33 cellular contexts compared by ENCODE assay signal in the genomic region with DNA sequence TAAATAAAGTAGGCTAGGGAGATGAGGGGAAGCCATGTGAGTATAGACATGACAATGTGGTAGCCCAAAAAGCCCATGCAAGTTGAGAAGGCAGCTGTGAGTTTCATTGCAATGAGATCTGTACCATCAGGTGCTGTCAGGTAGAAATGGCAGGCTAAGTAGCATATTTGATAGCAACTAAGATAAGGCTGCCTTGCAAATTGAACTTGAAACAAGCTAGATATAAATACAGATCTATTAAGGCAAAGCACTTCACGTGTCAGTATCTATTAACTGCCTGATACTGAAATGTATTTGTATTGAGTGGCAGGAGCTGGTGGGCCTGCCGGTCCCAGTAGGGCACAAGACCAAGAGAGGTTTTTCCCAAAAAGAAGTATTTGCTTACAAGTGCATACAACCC.
"Had no signal": no experiment of that assay in that cellular context is flagged by ENCODE, and none has a peak within 500 bp of the region (broad histone marks: within the 10 kb centered on the region; RNA-seq: fewer than 3 reads in every experiment).

No MANE protein-coding gene starts in this region.

- H3K27me3 ChIP-seq: adrenal gland, body of pancreas, brain microvascular endothelial cell, breast epithelium had no signal

- H3K4me1 ChIP-seq: adrenal gland, body of pancreas, breast epithelium had no signal

- H3K27ac Mint-ChIP-seq: activated B cell treated with CpG ODN at 0.5 μM for 24 hours; activated CD4-positive, alpha-beta memory T cell treated with anti-CD3 and anti-CD28 coated beads for 36 hours; activated CD4-positive, alpha-beta T cell treated with anti-CD3 and anti-CD28 coated beads, Interleukin-2, amount 10 ng/mL, durations not matched to agents 24 days and 14 days; activated CD8-positive, alpha-beta T cell treated with anti-CD3 and anti-CD28 coated beads for 36 hours; activated naive CD4-positive, alpha-beta T cell treated with anti-CD3 and anti-CD28 coated beads for 36 hours; activated naive CD4-positive, alpha-beta T cell treated with anti-CD3 and anti-CD28 coated beads, Interleukin-2, amount 50 U/mL, for 72 hours; activated naive CD8-positive, alpha-beta T cell treated with anti-CD3 and anti-CD28 coated beads for 36 hours; activated T-cell treated with anti-CD3 and anti-CD28 coated beads, Interleukin-2, amount 50 U/mL, for 72 hours; activated T-helper 1 cell treated with anti-CD3 and anti-CD28 coated beads, Interleukin-12 subunit alpha, Interleukin-12 subunit beta, Interleukin-2, Interleukin-4 antibody, amounts not matched to agents 30 ng/mL and 10 ng/mL and 1 ng/mL, durations not matched to agents 14 hours and 24 hours and 36 hours; activated T-helper 17 cell treated with anti-CD3 and anti-CD28 coated beads, Interleukin-2, amount 50 U/mL, for 72 hours; T-helper 1 cell treated with Interleukin-12 subunit alpha and Interleukin-12 subunit beta and Interleukin-4 antibody, amounts not matched to agents 30 μg/mL and 1 μg/mL, for 36 hours; T-helper 2 cell treated with Interferon-gamma antibody and Interleukin-4, amounts not matched to agents 5 μg/mL and 100 μg/mL, for 36 hours had no signal

- H3K9me3 Mint-ChIP-seq: activated B cell treated with CpG ODN at 0.5 μM for 24 hours; activated CD4-positive, alpha-beta memory T cell treated with anti-CD3 and anti-CD28 coated beads for 36 hours; activated CD8-positive, alpha-beta T cell treated with anti-CD3 and anti-CD28 coated beads for 36 hours; activated naive CD8-positive, alpha-beta T cell treated with anti-CD3 and anti-CD28 coated beads for 36 hours had no signal

- H3K27me3 Mint-ChIP-seq: activated B cell treated with CpG ODN at 0.5 μM for 24 hours; activated CD4-positive, alpha-beta memory T cell treated with anti-CD3 and anti-CD28 coated beads for 36 hours; activated CD4-positive, alpha-beta T cell treated with anti-CD3 and anti-CD28 coated beads, Interleukin-2, amount 10 ng/mL, durations not matched to agents 24 days and 14 days; activated CD8-positive, alpha-beta T cell treated with anti-CD3 and anti-CD28 coated beads for 36 hours; activated naive CD8-positive, alpha-beta T cell treated with anti-CD3 and anti-CD28 coated beads for 36 hours; activated T-helper 17 cell treated with anti-CD3 and anti-CD28 coated beads, Interleukin-2, amount 50 U/mL, for 72 hours had no signal

- H3K4me3 ChIP-seq: adrenal gland, body of pancreas, breast epithelium had no signal

- DNase-seq: activated B cell treated with CpG ODN at 0.5 μM for 24 hours; activated CD4-positive, alpha-beta memory T cell treated with anti-CD3 and anti-CD28 coated beads for 36 hours; activated CD4-positive, alpha-beta T cell treated with anti-CD3 and anti-CD28 coated beads for 4 hours; activated CD4-positive, alpha-beta T cell treated with anti-CD3 and anti-CD28 coated beads, Interleukin-2, amount 10 ng/mL, durations not matched to agents 24 days and 14 days; activated CD4-positive, alpha-beta T cell treated with anti-CD3 and anti-CD28 coated beads, Interleukin-2, amount 50 U/mL, for 1 hour; activated CD4-positive, alpha-beta T cell treated with anti-CD3 and anti-CD28 coated beads, Interleukin-2, amount 50 U/mL, for 4 hours; activated CD4-positive, CD25-positive, alpha-beta regulatory T cell treated with anti-CD3 and anti-CD28 coated beads, Interleukin-2, amount 50 U/mL, for 72 hours; activated CD8-positive, alpha-beta memory T cell treated with anti-CD3 and anti-CD28 coated beads, Interleukin-2, amount 50 U/mL, for 4 hours; activated CD8-positive, alpha-beta T cell treated with anti-CD3 and anti-CD28 coated beads for 36 hours; activated effector memory CD4-positive, alpha-beta T cell treated with anti-CD3 and anti-CD28 coated beads, Interleukin-2, amount 50 U/mL, for 16 hours; activated gamma-delta T cell treated with Interleukin-2 at 50 U/mL for 16 hours; activated naive CD4-positive, alpha-beta T cell; activated naive CD4-positive, alpha-beta T cell treated with anti-CD3 and anti-CD28 coated beads for 36 hours; activated naive CD4-positive, alpha-beta T cell treated with anti-CD3 and anti-CD28 coated beads, Interleukin-2, amount 50 U/mL, for 16 hours; activated naive CD8-positive, alpha-beta T cell treated with anti-CD3 and anti-CD28 coated beads for 36 hours; activated T-cell treated with anti-CD3 and anti-CD28 coated beads for 4 hours; activated T-cell treated with anti-CD3 and anti-CD28 coated beads, Interleukin-2, amount 50 U/mL, for 1 hour; activated T-cell treated with anti-CD3 and anti-CD28 coated beads, Interleukin-2, amount 50 U/mL, for 4 hours; activated T-cell treated with anti-CD3 and anti-CD28 coated beads, Interleukin-2, amount 50 U/mL, for 72 hours; adrenal gland; amniotic stem cell; aorta; body of pancreas; brain microvascular endothelial cell; central memory CD4-positive, alpha-beta T cell; T-helper 9 cell had no signal

- H3K36me3 Mint-ChIP-seq: activated CD4-positive, alpha-beta memory T cell treated with anti-CD3 and anti-CD28 coated beads for 36 hours; activated naive CD4-positive, alpha-beta T cell treated with anti-CD3 and anti-CD28 coated beads, Interleukin-2, amount 50 U/mL, for 72 hours; activated naive CD8-positive, alpha-beta T cell treated with anti-CD3 and anti-CD28 coated beads for 36 hours had no signal

- H3K36me3 ChIP-seq: adrenal gland, brain microvascular endothelial cell, breast epithelium had no signal

- H3K27ac ChIP-seq: adrenal gland, body of pancreas, brain microvascular endothelial cell, breast epithelium, VCaP had no signal

- H3K4me1 Mint-ChIP-seq: activated B cell treated with CpG ODN at 0.5 μM for 24 hours; activated CD4-positive, alpha-beta T cell treated with anti-CD3 and anti-CD28 coated beads, Interleukin-2, amount 10 ng/mL, durations not matched to agents 24 days and 14 days; activated naive CD8-positive, alpha-beta T cell treated with anti-CD3 and anti-CD28 coated beads for 36 hours; activated T-helper 17 cell treated with anti-CD3 and anti-CD28 coated beads, Interleukin-2, amount 50 U/mL, for 72 hours had no signal

- H3K4me3 Mint-ChIP-seq: activated B cell treated with CpG ODN at 0.5 μM for 24 hours; activated CD4-positive, alpha-beta memory T cell treated with anti-CD3 and anti-CD28 coated beads for 36 hours; activated CD4-positive, alpha-beta T cell treated with anti-CD3 and anti-CD28 coated beads, Interleukin-2, amount 10 ng/mL, durations not matched to agents 24 days and 14 days; activated CD8-positive, alpha-beta T cell treated with anti-CD3 and anti-CD28 coated beads for 36 hours; activated naive CD4-positive, alpha-beta T cell treated with anti-CD3 and anti-CD28 coated beads for 36 hours; activated naive CD8-positive, alpha-beta T cell treated with anti-CD3 and anti-CD28 coated beads for 36 hours; activated T-cell treated with anti-CD3 and anti-CD28 coated beads, Interleukin-2, amount 50 U/mL, for 4 hours; activated T-cell treated with anti-CD3 and anti-CD28 coated beads, Interleukin-2, amount 50 U/mL, for 72 hours; activated T-helper 1 cell treated with anti-CD3 and anti-CD28 coated beads, Interleukin-12 subunit alpha, Interleukin-12 subunit beta, Interleukin-2, Interleukin-4 antibody, amounts not matched to agents 30 ng/mL and 10 ng/mL and 1 ng/mL, durations not matched to agents 14 hours and 24 hours and 36 hours; activated T-helper 17 cell treated with anti-CD3 and anti-CD28 coated beads, Interleukin-2, amount 50 U/mL, for 72 hours; T-helper 1 cell treated with Interleukin-12 subunit alpha and Interleukin-12 subunit beta and Interleukin-4 antibody, amounts not matched to agents 30 μg/mL and 1 μg/mL, for 36 hours; T-helper 2 cell treated with Interferon-gamma antibody and Interleukin-4, amounts not matched to agents 5 μg/mL and 100 μg/mL, for 36 hours had no signal

- H3K9me3 ChIP-seq: adrenal gland, body of pancreas, breast epithelium had no signal
